In genomic region chr2:168346725-168347477, GRCh38 we compare ENCODE assay signal across 8 cellular contexts.
DNase-seq lines count a peak whose midpoint lies in the region; ATAC-seq and TF ChIP-seq lines count a peak whose summit lies in the region.

No MANE protein-coding gene starts in this region.

- 7 to 21% (median 11%) methylated on average over 13 of the region's 13 CpGs for WGBS in ovary, 3 donors

- no peaks in the 10 kb centered on the region for H3K9me3 Mint-ChIP-seq in activated naive CD4-positive, alpha-beta T cell treated with anti-CD3 and anti-CD28 coated beads, Interleukin-2, amount 10 ng/mL, durations not matched to agents 7 days and 5 days

- DNase-seq in DMS153 (lab: John Stamatoyannopoulos, UW) = peak; percentile 71
- peak; percentile 55 for DNase-seq in KG1 (lab: John Stamatoyannopoulos, UW)
- DNase-seq in SJCRH30 = peak; percentile 53 to 82
- DNase-seq in activated naive CD4-positive, alpha-beta T cell treated with anti-CD3 and anti-CD28 coated beads, Interleukin-2, amount 10 ng/mL, durations not matched to agents 7 days and 5 days = peak; percentile 81
- peak; percentile 72 for DNase-seq in glomerular visceral epithelial cell (ENCODE audit: extremely low spot score)
- DNase-seq in ovary = peak; percentile 64 to 73 (median 71)
- DNase-seq in tibial artery = peak; percentile 60 to 68

- H3K4me1 Mint-ChIP-seq in activated naive CD4-positive, alpha-beta T cell treated with anti-CD3 and anti-CD28 coated beads, Interleukin-2, amount 10 ng/mL, durations not matched to agents 7 days and 5 days = peaks cover 8% of the 10 kb centered on the region

- H3K27ac Mint-ChIP-seq in activated naive CD4-positive, alpha-beta T cell treated with anti-CD3 and anti-CD28 coated beads, Interleukin-2, amount 10 ng/mL, durations not matched to agents 7 days and 5 days = no peak overlapping the region

- H3K27me3 Mint-ChIP-seq in activated naive CD4-positive, alpha-beta T cell treated with anti-CD3 and anti-CD28 coated beads, Interleukin-2, amount 10 ng/mL, durations not matched to agents 7 days and 5 days = peaks cover 26% of the 10 kb centered on the region

- TF ChIP-seq POLR2A in ovary (IDR thresholded peaks at IDR 0.05) = no peak

- H3K27ac ChIP-seq in SJCRH30 (peak overlapping the region; percentile 44), ovary (no peak overlapping the region), tibial artery (no peak overlapping the region)

- H3K4me3 ChIP-seq in SJCRH30 (peak overlapping the region; percentile 62), ovary (peak overlapping the region; percentile 41), tibial artery (peak overlapping the region; percentile 44 to 52)

- no peak for TF ChIP-seq EP300 in ovary (IDR thresholded peaks at IDR 0.05)

- no peaks in the 10 kb centered on the region; the same call in 1 of the 2 replicates for H3K4me1 ChIP-seq in SJCRH30
- H3K4me1 ChIP-seq in ovary (ENCODE audit: insufficient read depth) = no peaks in the 10 kb centered on the region
- H3K4me1 ChIP-seq in tibial artery = peaks cover 0 to 4% (median 0%) of the 10 kb centered on the region in 4 donors

- TF ChIP-seq CTCF in ovary (IDR thresholded peaks at IDR 0.05) (peak; percentile 56 to 83 (median 78)), tibial artery (IDR thresholded peaks at IDR 0.05) (peak; percentile 84 to 86)

- H3K9me3 ChIP-seq in SJCRH30 (replicated peaks) (no peaks in the 10 kb centered on the region), ovary (no peaks in the 10 kb centered on the region), tibial artery (no peaks in the 10 kb centered on the region)

- no peaks in the 10 kb centered on the region for H3K27me3 ChIP-seq in SJCRH30
- H3K27me3 ChIP-seq in ovary = no peaks in the 10 kb centered on the region
- peaks cover 0 to 4% of the 10 kb centered on the region in 2 donors for H3K27me3 ChIP-seq in tibial artery

- peak overlapping the region; percentile 76 for H3K4me3 Mint-ChIP-seq in activated naive CD4-positive, alpha-beta T cell treated with anti-CD3 and anti-CD28 coated beads, Interleukin-2, amount 10 ng/mL, durations not matched to agents 7 days and 5 days

- intact Hi-C loops in ovary (cut with DNase I) = loop anchor here in 3 of 4 donors (5.0 to 10.0 kb wide), 4 partner anchors 360 to 568 kb away; no protein-coding TSS in a partner anchor
- intact Hi-C loops in tibial artery (cut with DNase I; ENCODE audit: low total_unique reads) = loop anchor here (5.0 to 10.0 kb wide), 3 partner anchors 340 to 578 kb away; no protein-coding TSS in a partner anchor

- CTCF ChIA-PET in activated naive CD4-positive, alpha-beta T cell treated with anti-CD3 and anti-CD28 coated beads, Interleukin-2, amount 10 ng/mL, durations not matched to agents 7 days and 5 days (lab: Charles Lee) = interaction anchor here (0.6 to 2.7 kb wide), 34 partner anchors 8 to 579 kb away, joined by 3 to 22 read pairs (median 4); partner anchors contain the start of gene NOSTRIN

- ATAC-seq in GM21529 (IDR thresholded peaks at IDR 0.05; ENCODE audit: unreplicated experiment) = peak; percentile 83

- no peaks in the 10 kb centered on the region for H3K36me3 Mint-ChIP-seq in activated naive CD4-positive, alpha-beta T cell treated with anti-CD3 and anti-CD28 coated beads, Interleukin-2, amount 10 ng/mL, durations not matched to agents 7 days and 5 days

- H3K36me3 ChIP-seq in SJCRH30 = no peaks in the 10 kb centered on the region
- no peaks in the 10 kb centered on the region for H3K36me3 ChIP-seq in ovary
- H3K36me3 ChIP-seq in tibial artery = no peaks in the 10 kb centered on the region
